ENCODE assay signal across 2 cellular contexts in the genomic region with DNA sequence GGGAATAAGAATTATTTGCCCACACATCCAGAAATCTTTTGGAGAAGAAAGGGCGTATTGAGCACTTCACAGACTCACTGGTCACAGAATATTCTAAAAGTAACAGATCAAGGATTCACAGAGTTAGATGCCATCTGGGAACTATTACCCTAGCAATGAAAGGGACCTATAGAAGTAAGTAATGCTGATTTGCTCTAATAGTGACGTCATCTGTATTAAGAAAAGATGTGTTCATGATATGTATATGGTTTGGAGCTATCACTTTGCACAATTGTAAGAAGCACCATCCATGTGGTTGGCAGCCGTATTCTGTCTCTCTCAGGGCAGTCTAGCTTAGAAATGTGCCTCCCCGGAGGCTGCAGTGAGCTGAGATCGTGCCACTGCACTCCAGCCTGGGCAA.
A peak's percentile ranks its signal among the peaks of the same experiment; 100 is the strongest.
TF ChIP-seq lines count a peak whose summit lies in the region.

No MANE protein-coding gene starts in this region.

TF ChIP-seq in HepG2, 621 proteins besides CTCF, POLR2A, EP300 and RAD21:
- TF ChIP-seq, protein P1, sequence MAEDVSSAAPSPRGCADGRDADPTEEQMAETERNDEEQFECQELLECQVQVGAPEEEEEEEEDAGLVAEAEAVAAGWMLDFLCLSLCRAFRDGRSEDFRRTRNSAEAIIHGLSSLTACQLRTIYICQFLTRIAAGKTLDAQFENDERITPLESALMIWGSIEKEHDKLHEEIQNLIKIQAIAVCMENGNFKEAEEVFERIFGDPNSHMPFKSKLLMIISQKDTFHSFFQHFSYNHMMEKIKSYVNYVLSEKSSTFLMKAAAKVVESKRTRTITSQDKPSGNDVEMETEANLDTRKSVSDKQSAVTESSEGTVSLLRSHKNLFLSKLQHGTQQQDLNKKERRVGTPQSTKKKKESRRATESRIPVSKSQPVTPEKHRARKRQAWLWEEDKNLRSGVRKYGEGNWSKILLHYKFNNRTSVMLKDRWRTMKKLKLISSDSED (CRISPR knock-in tag; IDR thresholded peaks at IDR 0.05), result no peak
- TF ChIP-seq ATF7 (IDR thresholded peaks at IDR 0.05) (peak; percentile 99), ATF7 (CRISPR knock-in tag; IDR thresholded peaks at IDR 0.05) (no peak), SMAD3 (CRISPR knock-in tag; IDR thresholded peaks at IDR 0.05) (no peak), NRL (CRISPR knock-in tag; IDR thresholded peaks at IDR 0.05; ENCODE audit: borderline replicate concordance) (no peak), ZNF788 (CRISPR knock-in tag; IDR thresholded peaks at IDR 0.05; ENCODE audit: borderline replicate concordance) (no peak), ZNF720 (CRISPR knock-in tag; IDR thresholded peaks at IDR 0.05) (no peak), CREB1 (IDR thresholded peaks at IDR 0.05) (peak; percentile 94), CREB1 (CRISPR knock-in tag; IDR thresholded peaks at IDR 0.05) (no peak), ZNF282 (IDR thresholded peaks at IDR 0.05; ENCODE audit: partially characterized antibody) (no peak), ZSCAN9 (CRISPR knock-in tag; IDR thresholded peaks at IDR 0.05; ENCODE audit: borderline replicate concordance) (no peak), ZNF639 (CRISPR knock-in tag; conservative IDR thresholded peaks at IDR 0.05) (no peak), ZNF550 (CRISPR knock-in tag; IDR thresholded peaks at IDR 0.05; ENCODE audit: borderline replicate concordance) (no peak), ZFP41 (CRISPR knock-in tag; IDR thresholded peaks at IDR 0.05; ENCODE audit: borderline replicate concordance) (no peak)
- TF ChIP-seq, protein P2, sequence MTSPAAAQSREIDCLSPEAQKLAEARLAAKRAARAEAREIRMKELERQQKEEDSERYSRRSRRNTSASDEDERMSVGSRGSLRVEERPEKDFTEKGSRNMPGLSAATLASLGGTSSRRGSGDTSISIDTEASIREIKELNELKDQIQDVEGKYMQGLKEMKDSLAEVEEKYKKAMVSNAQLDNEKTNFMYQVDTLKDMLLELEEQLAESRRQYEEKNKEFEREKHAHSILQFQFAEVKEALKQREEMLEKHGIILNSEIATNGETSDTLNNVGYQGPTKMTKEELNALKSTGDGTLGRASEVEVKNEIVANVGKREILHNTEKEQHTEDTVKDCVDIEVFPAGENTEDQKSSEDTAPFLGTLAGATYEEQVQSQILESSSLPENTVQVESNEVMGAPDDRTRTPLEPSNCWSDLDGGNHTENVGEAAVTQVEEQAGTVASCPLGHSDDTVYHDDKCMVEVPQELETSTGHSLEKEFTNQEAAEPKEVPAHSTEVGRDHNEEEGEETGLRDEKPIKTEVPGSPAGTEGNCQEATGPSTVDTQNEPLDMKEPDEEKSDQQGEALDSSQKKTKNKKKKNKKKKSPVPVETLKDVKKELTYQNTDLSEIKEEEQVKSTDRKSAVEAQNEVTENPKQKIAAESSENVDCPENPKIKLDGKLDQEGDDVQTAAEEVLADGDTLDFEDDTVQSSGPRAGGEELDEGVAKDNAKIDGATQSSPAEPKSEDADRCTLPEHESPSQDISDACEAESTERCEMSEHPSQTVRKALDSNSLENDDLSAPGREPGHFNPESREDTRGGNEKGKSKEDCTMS (CRISPR knock-in tag; conservative IDR thresholded peaks at IDR 0.05), result no peak
- TF ChIP-seq, protein P3, sequence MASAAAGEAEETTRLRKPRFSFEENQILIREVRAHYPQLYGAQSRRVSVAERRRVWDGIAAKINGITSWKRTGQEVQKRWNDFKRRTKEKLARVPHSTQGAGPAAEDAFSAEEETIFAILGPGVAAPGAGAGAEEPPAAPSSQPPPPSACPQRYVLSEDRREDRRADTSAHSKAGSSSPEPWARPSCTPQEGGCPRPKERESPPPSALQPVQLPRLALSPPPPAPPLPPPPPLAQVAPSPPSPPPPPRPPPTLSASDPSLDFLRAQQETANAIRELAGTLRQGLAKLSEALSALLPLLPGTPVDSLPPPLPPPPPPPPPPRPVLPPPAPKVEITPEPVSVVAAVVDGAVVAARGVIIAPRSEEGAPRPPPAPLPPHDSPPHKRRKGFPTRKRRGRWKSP (CRISPR knock-in tag; IDR thresholded peaks at IDR 0.05), result no peak

TF ChIP-seq in GM12878, 131 proteins besides CTCF, POLR2A, EP300 and RAD21:
- TF ChIP-seq ATF7 (IDR thresholded peaks at IDR 0.05; ENCODE audit: low read depth) (peak; percentile 81), ATF2 (IDR thresholded peaks at IDR 0.05; ENCODE audit: low read length) (no peak)
